Comparison of ENCODE assay signal across 8 cellular contexts in the genomic region with DNA sequence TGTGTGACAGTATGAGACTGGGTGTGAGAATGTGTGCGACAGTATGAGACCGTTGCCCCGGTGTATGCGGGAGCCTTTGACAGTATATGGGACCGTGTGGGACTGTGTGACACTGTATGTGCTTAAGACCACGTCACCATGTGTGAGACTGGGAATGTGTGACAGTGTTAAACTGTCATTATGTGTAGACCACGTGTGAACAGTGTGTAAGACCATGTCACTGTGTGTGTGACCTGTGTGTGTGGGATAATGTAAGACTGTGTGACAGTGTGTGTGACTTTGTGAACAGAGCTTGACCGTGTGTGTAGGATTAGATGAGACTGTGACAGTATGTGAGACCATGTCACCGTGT. TPM values are rescaled to one million over a fixed set of nuclear protein-coding genes. Genes with fewer than 3 reads are reported as not detected.
DNase-seq lines count a peak whose midpoint lies in the region; ATAC-seq and TF ChIP-seq lines count a peak whose summit lies in the region.

No MANE protein-coding gene starts in this region.

- H3K36me3 ChIP-seq in iPS-18a (ENCODE audit: control insufficient read depth, low read depth, low read length), result peaks cover 13% of the 10 kb centered on the region
- peaks cover 31% of the 10 kb centered on the region for H3K36me3 ChIP-seq in suprapubic skin

- POLR2A ChIA-PET in activated CD4-positive, alpha-beta memory T cell treated with anti-CD3 and anti-CD28 coated beads for 36 hours (lab: Charles Lee), result interaction anchor here (1.4 kb wide), 1 partner anchor 12 kb away, joined by 6 read pairs; a partner anchor contains a TSS

- no peak for TF ChIP-seq CTCF in suprapubic skin (IDR thresholded peaks at IDR 0.05)

- H3K4me3 ChIP-seq in iPS-18a (ENCODE audit: low read length) (peak overlapping the region; percentile 86), suprapubic skin (peak overlapping the region; percentile 72)

- no peak for TF ChIP-seq POLR2A in suprapubic skin (IDR thresholded peaks at IDR 0.05)

- H3K27me3 Mint-ChIP-seq in activated CD8-positive, alpha-beta memory T cell treated with anti-CD3 and anti-CD28 coated beads, Interleukin-2, amount 10 ng/mL, durations not matched to agents 7 days and 5 days, result no peaks in the 10 kb centered on the region
- no peaks in the 10 kb centered on the region for H3K27me3 Mint-ChIP-seq in activated CD4-positive, alpha-beta memory T cell treated with anti-CD3 and anti-CD28 coated beads for 36 hours

- CTCF ChIA-PET in activated CD8-positive, alpha-beta memory T cell treated with anti-CD3 and anti-CD28 coated beads, Interleukin-2, amount 10 ng/mL, durations not matched to agents 7 days and 5 days (lab: Charles Lee), result no interaction called here
- CTCF ChIA-PET in activated CD4-positive, alpha-beta memory T cell treated with anti-CD3 and anti-CD28 coated beads for 36 hours (lab: Charles Lee), result no interaction called here

- H3K4me1 ChIP-seq in iPS-18a (ENCODE audit: control insufficient read depth, low read depth, low read length), result no peaks in the 10 kb centered on the region
- H3K4me1 ChIP-seq in suprapubic skin, result peaks cover 14% of the 10 kb centered on the region

- H3K9me3 ChIP-seq in iPS-18a (ENCODE audit: control insufficient read depth, low read depth, low read length) (peaks cover 22% of the 10 kb centered on the region), suprapubic skin (peaks cover 13% of the 10 kb centered on the region)

- TF ChIP-seq EP300 in suprapubic skin (IDR thresholded peaks at IDR 0.05), result no peak

- no peak overlapping the region for H3K27ac ChIP-seq in iPS-18a (ENCODE audit: low read length)
- H3K27ac ChIP-seq in suprapubic skin, result no peak overlapping the region

- peak; percentile 3 for ATAC-seq in activated CD8-positive, alpha-beta memory T cell treated with anti-CD3 and anti-CD28 coated beads, Interleukin-2, amount 10 ng/mL, durations not matched to agents 7 days and 5 days

- H3K27ac Mint-ChIP-seq in activated CD8-positive, alpha-beta memory T cell treated with anti-CD3 and anti-CD28 coated beads, Interleukin-2, amount 10 ng/mL, durations not matched to agents 7 days and 5 days, result peak overlapping the region; percentile 80
- H3K27ac Mint-ChIP-seq in activated CD4-positive, alpha-beta memory T cell treated with anti-CD3 and anti-CD28 coated beads for 36 hours, result peak overlapping the region; percentile 98

- intact Hi-C loops in activated CD4-positive, alpha-beta memory T cell treated with anti-CD3 and anti-CD28 coated beads for 36 hours (cut with micrococcal nuclease), result loop anchor here (5.0 kb wide), 2 partner anchors 193 to 878 kb away; a partner anchor contains a TSS

- peak; percentile 42 for DNase-seq in activated CD8-positive, alpha-beta memory T cell treated with anti-CD3 and anti-CD28 coated beads, Interleukin-2, amount 10 ng/mL, durations not matched to agents 7 days and 5 days
- DNase-seq in activated CD8-positive, alpha-beta memory T cell treated with anti-CD3 and anti-CD28 coated beads, Interleukin-2, amount 50 U/mL, for 48 hours, result no peak
- DNase-seq in activated CD4-positive, alpha-beta memory T cell treated with anti-CD3 and anti-CD28 coated beads for 36 hours, result no peak
- DNase-seq in suprapubic skin (ENCODE audit: low spot score in 2 of 2) (no peak), RPMI8226 (no peak), hippocampal formation (lab: John Stamatoyannopoulos, UW) (no peak), activated gamma-delta T cell treated with Interleukin-2 at 50 U/mL for 16 hours (no peak)

- peak overlapping the region; percentile 79 for H3K4me3 Mint-ChIP-seq in activated CD8-positive, alpha-beta memory T cell treated with anti-CD3 and anti-CD28 coated beads, Interleukin-2, amount 10 ng/mL, durations not matched to agents 7 days and 5 days
- H3K4me3 Mint-ChIP-seq in activated CD4-positive, alpha-beta memory T cell treated with anti-CD3 and anti-CD28 coated beads for 36 hours, result peak overlapping the region; percentile 76

- H3K9me3 Mint-ChIP-seq in activated CD8-positive, alpha-beta memory T cell treated with anti-CD3 and anti-CD28 coated beads, Interleukin-2, amount 10 ng/mL, durations not matched to agents 7 days and 5 days (ENCODE audit: low read depth), result peaks cover 43% of the 10 kb centered on the region
- H3K9me3 Mint-ChIP-seq in activated CD4-positive, alpha-beta memory T cell treated with anti-CD3 and anti-CD28 coated beads for 36 hours, result peaks cover 67% of the 10 kb centered on the region

- 42% methylated on average over 9 of the region's 9 CpGs for WGBS in suprapubic skin

- no peaks in the 10 kb centered on the region for H3K27me3 ChIP-seq in iPS-18a (ENCODE audit: control insufficient read depth, insufficient read depth, low read length)
- H3K27me3 ChIP-seq in suprapubic skin, result no peaks in the 10 kb centered on the region

- peak overlapping the region; percentile 87 for H3K9ac ChIP-seq in iPS-18a (ENCODE audit: low read length)

- peaks cover 17% of the 10 kb centered on the region for H3K4me1 Mint-ChIP-seq in activated CD8-positive, alpha-beta memory T cell treated with anti-CD3 and anti-CD28 coated beads, Interleukin-2, amount 10 ng/mL, durations not matched to agents 7 days and 5 days
- peaks cover 27% of the 10 kb centered on the region for H3K4me1 Mint-ChIP-seq in activated CD4-positive, alpha-beta memory T cell treated with anti-CD3 and anti-CD28 coated beads for 36 hours (ENCODE audit: low read depth)

- peaks cover 62% of the 10 kb centered on the region for H3K36me3 Mint-ChIP-seq in activated CD8-positive, alpha-beta memory T cell treated with anti-CD3 and anti-CD28 coated beads, Interleukin-2, amount 10 ng/mL, durations not matched to agents 7 days and 5 days
- peaks cover 70% of the 10 kb centered on the region for H3K36me3 Mint-ChIP-seq in activated CD4-positive, alpha-beta memory T cell treated with anti-CD3 and anti-CD28 coated beads for 36 hours

RNA-seq across cellular contexts. Expression of a gene that starts 0.5 kb away (rescaled TPM):
- 1 to 10 TPM; 3.5 to 3.6 TPM for total RNA-seq in activated CD8-positive, alpha-beta memory T cell treated with anti-CD3 and anti-CD28 coated beads, Interleukin-2, amount 10 ng/mL, durations not matched to agents 7 days and 5 days
- total RNA-seq in activated CD4-positive, alpha-beta memory T cell treated with anti-CD3 and anti-CD28 coated beads for 36 hours, result 1 to 10 TPM; 1.6 to 1.8 TPM
- 1 to 10 TPM; 1.5 to 3.2 (median 2.3) TPM for total RNA-seq in suprapubic skin

RNA-seq across cellular contexts. Expression of a gene that starts 11.3 kb away (rescaled TPM):
- 1 to 10 TPM; 1.9 to 3.3 TPM for total RNA-seq in activated CD8-positive, alpha-beta memory T cell treated with anti-CD3 and anti-CD28 coated beads, Interleukin-2, amount 10 ng/mL, durations not matched to agents 7 days and 5 days
- total RNA-seq in activated CD4-positive, alpha-beta memory T cell treated with anti-CD3 and anti-CD28 coated beads for 36 hours, result under 1 TPM; 0.58 to 0.71 TPM
- total RNA-seq in suprapubic skin, result 1 to 10 TPM; 2.6 to 5.2 (median 3.1) TPM
